19 cellular contexts compared by ENCODE assay signal in the genomic region with DNA sequence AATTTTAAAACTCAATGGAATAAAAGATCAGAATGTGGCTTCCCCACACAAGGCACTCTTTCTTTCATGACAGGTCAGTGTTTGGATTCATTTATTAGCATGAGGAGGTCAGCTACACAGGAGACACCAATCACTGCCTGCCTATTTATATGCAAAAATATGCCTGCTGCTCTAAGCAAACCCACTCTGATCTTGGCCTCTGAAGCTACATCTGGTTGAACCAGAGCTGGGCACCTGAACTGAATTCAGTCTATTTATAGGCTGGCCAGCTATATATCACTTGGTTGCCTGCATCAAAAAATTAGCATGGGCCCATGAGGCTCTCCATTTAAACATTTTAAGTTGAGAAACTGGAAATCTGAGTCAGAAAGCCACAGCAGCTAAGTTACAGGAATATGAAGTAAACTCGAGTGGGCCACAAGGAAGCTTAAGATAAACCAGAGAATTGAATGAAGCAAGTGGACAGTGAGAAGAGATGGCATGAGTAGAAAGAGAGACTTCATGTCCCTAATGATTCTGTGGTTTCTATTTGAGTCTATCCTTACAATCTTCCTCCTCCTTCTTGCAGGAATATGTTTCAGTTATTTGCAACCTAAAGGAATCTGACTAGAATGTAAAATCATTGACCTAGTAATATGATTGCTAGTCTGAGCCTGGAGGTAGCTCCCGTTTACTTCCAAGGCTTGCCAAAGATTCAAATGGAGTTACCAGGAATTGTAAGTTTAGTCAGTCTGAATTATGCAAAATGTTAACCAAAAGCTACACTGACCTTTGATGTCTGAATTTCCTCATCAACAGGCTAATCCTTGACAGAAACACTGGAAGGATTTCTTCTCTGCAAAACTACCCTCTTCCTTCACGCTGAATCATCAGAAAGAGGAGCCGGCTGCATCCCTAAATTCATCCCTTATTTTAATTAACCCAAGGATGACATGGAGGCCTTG. TPM values are rescaled to one million over a fixed set of nuclear protein-coding genes. Genes with fewer than 3 reads are reported as not detected.
DNase-seq lines count a peak whose midpoint lies in the region; ATAC-seq, FAIRE-seq and TF ChIP-seq lines count a peak whose summit lies in the region.
"Had no signal": no experiment of that assay in that cellular context is flagged by ENCODE, and none has a peak within 500 bp of the region (broad histone marks: within the 10 kb centered on the region; RNA-seq: fewer than 3 reads in every experiment).

No MANE protein-coding gene starts in this region.

- H3K4me2 ChIP-seq in astrocyte (ENCODE audit: low read length) (peak overlapping the region; percentile 47), smooth muscle cell (peak overlapping the region; percentile 61)
- H3K4me2 ChIP-seq: PC-9 had no signal

- intact Hi-C loops in kidney (cut with DNase I), result no loop called here

- ATAC-seq in HG02840 (IDR thresholded peaks at IDR 0.05; ENCODE audit: low FRiP score, unreplicated experiment) (no peak), HG03442 (IDR thresholded peaks at IDR 0.05; ENCODE audit: unreplicated experiment) (no peak)
- ATAC-seq: activated CD8-positive, alpha-beta T cell treated with anti-CD3 and anti-CD28 coated beads, Interleukin-2, amount 10 ng/mL, durations not matched to agents 7 days and 5 days had no signal

- H3F3A ChIP-seq in smooth muscle cell (ENCODE audit: low read depth), result no peaks in the 10 kb centered on the region

- H3K36me3 ChIP-seq in astrocyte (ENCODE audit: insufficient read depth, low read length) (peaks cover 13% of the 10 kb centered on the region), kidney (ENCODE audit: control insufficient read depth in 1 of 2, insufficient read depth in 2 of 2, low read length in 2 of 2) (no peaks in the 10 kb centered on the region), smooth muscle cell (ENCODE audit: low read depth) (no peaks in the 10 kb centered on the region)
- H3K36me3 ChIP-seq: neutrophil, tibial nerve had no signal

- H3K4me3 ChIP-seq in astrocyte (ENCODE audit: insufficient read depth, low read depth, low read length) (no peak overlapping the region), kidney (ENCODE audit: low read length in 2 of 2) (no peak overlapping the region), smooth muscle cell (no peak overlapping the region)
- H3K4me3 ChIP-seq: PC-9, skin epidermis, tibial nerve had no signal

- no peaks in the 10 kb centered on the region for H3K9me3 Mint-ChIP-seq in astrocyte (ENCODE audit: unreplicated experiment)

- H3K4me1 Mint-ChIP-seq in astrocyte (ENCODE audit: low read depth, unreplicated experiment), result peaks cover 40% of the 10 kb centered on the region
- H3K4me1 Mint-ChIP-seq: CD14-positive monocyte had no signal

- H4K20me1 ChIP-seq in astrocyte (ENCODE audit: insufficient read depth, low read length) (peaks cover 62% of the 10 kb centered on the region), smooth muscle cell (ENCODE audit: low read depth) (peaks cover 11% of the 10 kb centered on the region)

- H3K27me3 ChIP-seq in astrocyte (ENCODE audit: insufficient read depth, low read length) (no peaks in the 10 kb centered on the region), smooth muscle cell (ENCODE audit: low read depth) (no peaks in the 10 kb centered on the region)
- H3K27me3 ChIP-seq: neutrophil, tibial nerve had no signal

- no peak overlapping the region for H3K9ac ChIP-seq in astrocyte (ENCODE audit: low read length)
- no peak overlapping the region for H3K9ac ChIP-seq in kidney (ENCODE audit: low read length in 2 of 2)
- H3K9ac ChIP-seq in smooth muscle cell (ENCODE audit: low read depth), result no peak overlapping the region

- DNase-seq in NCI-H2171 treated with DMSO at 0.1 percent for 48 hours (lab: John Stamatoyannopoulos, UW) (peak; percentile 25), NCI-H2171 (lab: John Stamatoyannopoulos, UW) (no peak), astrocyte (ENCODE audit: low read depth) (peak; percentile 47), kidney (no peak), smooth muscle cell (lab: John Stamatoyannopoulos, UW; ENCODE audit: unreplicated experiment) (no peak)
- no peak for DNase-seq in activated effector memory CD4-positive, alpha-beta T cell treated with Interleukin-2 at 50 U/mL for 16 hours
- DNase-seq: 8988T; activated CD8-positive, alpha-beta T cell treated with anti-CD3 and anti-CD28 coated beads, Interleukin-2, amount 10 ng/mL, durations not matched to agents 7 days and 5 days; DMS53; NCI-H2029; NCI-H526 treated with DMSO at 0.1 percent for 48 hours; PC-9 had no signal

- WGBS in smooth muscle cell (ENCODE audit: low lambda C conversion rate), result 44% methylated on average over 4 of the region's 4 CpGs

- H3K9me3 ChIP-seq in astrocyte (ENCODE audit: insufficient read depth, low read depth, low read length) (no peaks in the 10 kb centered on the region), kidney (ENCODE audit: control insufficient read depth in 1 of 2, low read length in 2 of 2) (no peaks in the 10 kb centered on the region), smooth muscle cell (replicated peaks; ENCODE audit: low read depth) (no peaks in the 10 kb centered on the region)
- H3K9me3 ChIP-seq: neutrophil, tibial nerve had no signal

- H3K27ac Mint-ChIP-seq in astrocyte (ENCODE audit: unreplicated experiment), result peak overlapping the region; percentile 21
- H3K27ac Mint-ChIP-seq: activated CD8-positive, alpha-beta T cell treated with anti-CD3 and anti-CD28 coated beads, Interleukin-2, amount 10 ng/mL, durations not matched to agents 7 days and 5 days; CD14-positive monocyte had no signal

- no peak for FAIRE-seq in astrocyte (lab: Jason Lieb, UNC)
- FAIRE-seq in kidney (lab: Jason Lieb, UNC), result no peak
- FAIRE-seq: keratinocyte had no signal

- H2AFZ ChIP-seq in astrocyte (ENCODE audit: low read depth, low read length) (no peak overlapping the region), smooth muscle cell (ENCODE audit: low read depth) (no peak overlapping the region)
- H2AFZ ChIP-seq: PC-9 had no signal

- H3K79me2 ChIP-seq in astrocyte (ENCODE audit: insufficient read depth, low read length), result peaks cover 82% of the 10 kb centered on the region
- H3K79me2 ChIP-seq in smooth muscle cell (ENCODE audit: low read depth), result peaks cover 6% of the 10 kb centered on the region

- TF ChIP-seq CTCF in astrocyte (IDR thresholded peaks at IDR 0.05; ENCODE audit: insufficient read depth, low read depth, low read length) (no peak), kidney (IDR thresholded peaks at IDR 0.05; ENCODE audit: borderline replicate concordance, extremely low read depth, insufficient read depth) (no peak), smooth muscle cell (IDR thresholded peaks at IDR 0.05; ENCODE audit: borderline replicate concordance, insufficient read depth, poor library complexity, severe bottlenecking) (no peak)

- H3K4me1 ChIP-seq in astrocyte (ENCODE audit: insufficient read depth, low read length) (peaks cover 34% of the 10 kb centered on the region), kidney (ENCODE audit: control insufficient read depth in 1 of 2, insufficient read depth in 1 of 2, low read depth in 1 of 2, low read length in 2 of 2) (peaks cover 13 to 31% of the 10 kb centered on the region in 2 donors), smooth muscle cell (ENCODE audit: low read depth) (peaks cover 7% of the 10 kb centered on the region)

- no peak overlapping the region for H3K4me3 Mint-ChIP-seq in astrocyte (ENCODE audit: unreplicated experiment)
- H3K4me3 Mint-ChIP-seq: activated CD8-positive, alpha-beta T cell treated with anti-CD3 and anti-CD28 coated beads, Interleukin-2, amount 10 ng/mL, durations not matched to agents 7 days and 5 days; CD14-positive monocyte had no signal

- peaks cover 13% of the 10 kb centered on the region for H3K36me3 Mint-ChIP-seq in astrocyte (ENCODE audit: low read depth, unreplicated experiment)
- H3K36me3 Mint-ChIP-seq: CD14-positive monocyte had no signal

- H3K27me3 Mint-ChIP-seq in astrocyte (ENCODE audit: low read depth, unreplicated experiment), result no peaks in the 10 kb centered on the region

- H3K27ac ChIP-seq in astrocyte (ENCODE audit: low read depth, low read length) (no peak overlapping the region), kidney (ENCODE audit: low read depth in 2 of 2, low read length in 2 of 2) (peak overlapping the region; percentile 29 to 59), smooth muscle cell (ENCODE audit: low read depth) (peak overlapping the region; percentile 47)
- H3K27ac ChIP-seq: neutrophil, PC-9, tibial nerve had no signal

RNA-seq across cellular contexts. Expression of a gene that starts 17.7 kb away (rescaled TPM):
- 76.7 and 112 TPM in 2 replicates for total RNA-seq in astrocyte
- 73.1 TPM for total RNA-seq in kidney
- 98.9 TPM for polyA plus RNA-seq in kidney (ENCODE audit: insufficient read depth, low read depth, low replicate concordance)
- total RNA-seq in smooth muscle cell, result 30.8 and 31.6 TPM in 2 replicates
- 10.2 and 13.8 TPM in 2 replicates for polyA plus RNA-seq in smooth muscle cell
- polyA plus RNA-seq: CD14-positive monocyte had no signal

Comparison
In these comparisons a context has a peak if more than half of its experiments do, and no peak if none do; other contexts are left out.
1. DNase-seq: peak in NCI-H2171 treated with DMSO at 0.1 percent for 48 hours (single experiment) and astrocyte (single experiment); none in NCI-H2171 (single experiment), kidney (single experiment), smooth muscle cell (single experiment) and activated effector memory CD4-positive, alpha-beta T cell treated with Interleukin-2 at 50 U/mL for 16 hours (single experiment).